Comparison of ENCODE assay signal across 28 cellular contexts in genomic region chr2:239073745-239074530, GRCh38.
"Had no signal": no experiment of that assay in that cellular context is flagged by ENCODE, and none has a peak within 500 bp of the region (broad histone marks: within the 10 kb centered on the region; RNA-seq: fewer than 3 reads in every experiment).

No MANE protein-coding gene starts in this region.

- H3K27me3 Mint-ChIP-seq: activated B cell treated with CpG ODN at 0.5 μM for 24 hours; activated CD4-positive, alpha-beta memory T cell treated with anti-CD3 and anti-CD28 coated beads for 36 hours; activated naive CD4-positive, alpha-beta T cell treated with anti-CD3 and anti-CD28 coated beads, Interleukin-2, amount 10 ng/mL, durations not matched to agents 7 days and 5 days; activated naive CD8-positive, alpha-beta T cell; activated naive CD8-positive, alpha-beta T cell treated with anti-CD3 and anti-CD28 coated beads, Interleukin-2, amount 50 U/mL, for 24 hours; brain; T-cell had no signal

- ATAC-seq: activated naive CD8-positive, alpha-beta T cell treated with anti-CD3 and anti-CD28 coated beads, Interleukin-2, amount 50 U/mL, for 24 hours; activated T-cell treated with anti-CD3 and anti-CD28 coated beads, Interleukin-2, amount 50 U/mL, for 4 hours; K562; Panc1; SK-N-SH treated with all-trans-retinoic acid at 6 μM for 48 hours; T-cell had no signal

- DNase-seq: activated B cell treated with CpG ODN at 0.5 μM for 24 hours; activated CD4-positive, alpha-beta memory T cell treated with anti-CD3 and anti-CD28 coated beads for 36 hours; activated CD4-positive, alpha-beta T cell treated with anti-CD3 and anti-CD28 coated beads for 4 hours; activated CD4-positive, alpha-beta T cell treated with anti-CD3 and anti-CD28 coated beads, Interleukin-2, amount 50 U/mL, for 1 hour; activated CD4-positive, CD25-positive, alpha-beta regulatory T cell treated with anti-CD3 and anti-CD28 coated beads, Interleukin-2, amount 50 U/mL, for 72 hours; activated CD8-positive, alpha-beta memory T cell treated with anti-CD3 and anti-CD28 coated beads, Interleukin-2, amount 50 U/mL, for 4 hours; activated effector memory CD4-positive, alpha-beta T cell treated with Interleukin-2 at 50 U/mL for 16 hours; activated naive CD4-positive, alpha-beta T cell treated with anti-CD3 and anti-CD28 coated beads, Interleukin-2, amount 10 ng/mL, durations not matched to agents 7 days and 5 days; activated naive CD8-positive, alpha-beta T cell treated with anti-CD3 and anti-CD28 coated beads, Interleukin-2, amount 50 U/mL, for 24 hours; activated T-cell treated with anti-CD3 and anti-CD28 coated beads for 4 hours; activated T-cell treated with anti-CD3 and anti-CD28 coated beads, Interleukin-2, amount 50 U/mL, for 4 hours; NCI-H1092 treated with DMSO at 0.1 percent for 48 hours; NCI-H1417; NCI-H187 treated with DMSO at 0.1 percent for 48 hours; NCI-H2081; NCI-H226; NCI-H524 treated with DMSO at 0.1 percent for 48 hours; SHP77 treated with DMSO at 0.1 percent for 48 hours; T-cell; T-helper 2 cell; T-helper 9 cell had no signal

- H3K4me1 Mint-ChIP-seq: activated B cell treated with CpG ODN at 0.5 μM for 24 hours; activated naive CD4-positive, alpha-beta T cell treated with anti-CD3 and anti-CD28 coated beads, Interleukin-2, amount 10 ng/mL, durations not matched to agents 7 days and 5 days; activated naive CD8-positive, alpha-beta T cell treated with anti-CD3 and anti-CD28 coated beads, Interleukin-2, amount 50 U/mL, for 24 hours; T-cell had no signal

- H3K27ac Mint-ChIP-seq: activated B cell treated with CpG ODN at 0.5 μM for 24 hours; activated CD4-positive, alpha-beta memory T cell treated with anti-CD3 and anti-CD28 coated beads for 36 hours; activated naive CD4-positive, alpha-beta T cell treated with anti-CD3 and anti-CD28 coated beads, Interleukin-2, amount 10 ng/mL, durations not matched to agents 7 days and 5 days; activated naive CD8-positive, alpha-beta T cell; activated naive CD8-positive, alpha-beta T cell treated with anti-CD3 and anti-CD28 coated beads, Interleukin-2, amount 50 U/mL, for 24 hours; activated T-helper 1 cell treated with anti-CD3 and anti-CD28 coated beads, Interleukin-12 subunit alpha, Interleukin-12 subunit beta, Interleukin-2, Interleukin-4 antibody, amounts not matched to agents 30 ng/mL and 10 ng/mL and 1 ng/mL, durations not matched to agents 14 hours and 24 hours and 36 hours; brain; T-cell had no signal

- H3K4me3 ChIP-seq: K562 had no signal

- H3K27ac ChIP-seq: VCaP had no signal

- H3K9me3 Mint-ChIP-seq: activated B cell treated with CpG ODN at 0.5 μM for 24 hours; activated CD4-positive, alpha-beta memory T cell treated with anti-CD3 and anti-CD28 coated beads for 36 hours; activated naive CD4-positive, alpha-beta T cell treated with anti-CD3 and anti-CD28 coated beads, Interleukin-2, amount 10 ng/mL, durations not matched to agents 7 days and 5 days; activated naive CD8-positive, alpha-beta T cell treated with anti-CD3 and anti-CD28 coated beads, Interleukin-2, amount 50 U/mL, for 24 hours; activated T-cell treated with anti-CD3 and anti-CD28 coated beads, Interleukin-2, amount 50 U/mL, for 4 hours; activated T-helper 1 cell treated with anti-CD3 and anti-CD28 coated beads, Interleukin-12 subunit alpha, Interleukin-12 subunit beta, Interleukin-2, Interleukin-4 antibody, amounts not matched to agents 30 ng/mL and 10 ng/mL and 1 ng/mL, durations not matched to agents 14 hours and 24 hours and 36 hours; brain; T-cell had no signal

- H3K4me3 Mint-ChIP-seq: activated B cell treated with CpG ODN at 0.5 μM for 24 hours; activated CD4-positive, alpha-beta memory T cell treated with anti-CD3 and anti-CD28 coated beads for 36 hours; activated naive CD4-positive, alpha-beta T cell treated with anti-CD3 and anti-CD28 coated beads, Interleukin-2, amount 10 ng/mL, durations not matched to agents 7 days and 5 days; activated naive CD8-positive, alpha-beta T cell; activated naive CD8-positive, alpha-beta T cell treated with anti-CD3 and anti-CD28 coated beads, Interleukin-2, amount 50 U/mL, for 24 hours; activated T-cell treated with anti-CD3 and anti-CD28 coated beads, Interleukin-2, amount 50 U/mL, for 4 hours; activated T-helper 1 cell treated with anti-CD3 and anti-CD28 coated beads, Interleukin-12 subunit alpha, Interleukin-12 subunit beta, Interleukin-2, Interleukin-4 antibody, amounts not matched to agents 30 ng/mL and 10 ng/mL and 1 ng/mL, durations not matched to agents 14 hours and 24 hours and 36 hours; brain; T-cell had no signal
